ENCODE assay signal across 15 cellular contexts in genomic region chr5:151168602-151169344, GRCh38.
"Had no signal": no experiment of that assay in that cellular context is flagged by ENCODE, and none has a peak within 500 bp of the region (broad histone marks: within the 10 kb centered on the region; RNA-seq: fewer than 3 reads in every experiment).

No MANE protein-coding gene starts in this region.

- H3K9me3 ChIP-seq: ascending aorta, heart right ventricle, transverse colon had no signal

- H3K36me3 Mint-ChIP-seq: neural progenitor cell had no signal

- H3K27ac Mint-ChIP-seq: activated CD4-positive, alpha-beta T cell treated with anti-CD3 and anti-CD28 coated beads, Interleukin-2, amount 10 ng/mL, durations not matched to agents 24 days and 14 days; activated CD8-positive, alpha-beta T cell treated with anti-CD3 and anti-CD28 coated beads, Interleukin-2, amount 10 ng/mL, durations not matched to agents 7 days and 5 days; endodermal cell; neural progenitor cell; T-helper 2 cell treated with Interferon-gamma antibody and Interleukin-4, amounts not matched to agents 5 μg/mL and 100 μg/mL, for 36 hours had no signal

- H3K4me1 ChIP-seq: neural progenitor cell had no signal

- H2AFZ ChIP-seq: neural progenitor cell had no signal

- H3K27me3 ChIP-seq: ascending aorta, dorsolateral prefrontal cortex, heart right ventricle, neural progenitor cell, transverse colon had no signal

- DNase-seq: activated CD4-positive, alpha-beta T cell treated with anti-CD3 and anti-CD28 coated beads, Interleukin-2, amount 10 ng/mL, durations not matched to agents 24 days and 14 days; activated CD4-positive, CD25-positive, alpha-beta regulatory T cell; activated CD8-positive, alpha-beta T cell treated with anti-CD3 and anti-CD28 coated beads, Interleukin-2, amount 10 ng/mL, durations not matched to agents 7 days and 5 days; activated naive CD4-positive, alpha-beta T cell treated with Interleukin-2 at 50 U/mL for 16 hours; dorsolateral prefrontal cortex; heart right ventricle; stimulated activated CD4-positive, alpha-beta T cell treated with anti-CD3 and anti-CD28 coated beads, Interleukin-2, amount 100 ng/mL, for 24 hours; stimulated activated naive CD4-positive, alpha-beta T cell; substantia nigra; transverse colon had no signal

- H3K4me3 ChIP-seq: ascending aorta, dorsolateral prefrontal cortex, heart right ventricle, neural progenitor cell, transverse colon had no signal

- H3K4me3 Mint-ChIP-seq: activated CD4-positive, alpha-beta T cell treated with anti-CD3 and anti-CD28 coated beads, Interleukin-2, amount 10 ng/mL, durations not matched to agents 24 days and 14 days; activated CD8-positive, alpha-beta T cell treated with anti-CD3 and anti-CD28 coated beads, Interleukin-2, amount 10 ng/mL, durations not matched to agents 7 days and 5 days; endodermal cell; neural progenitor cell; T-helper 2 cell treated with Interferon-gamma antibody and Interleukin-4, amounts not matched to agents 5 μg/mL and 100 μg/mL, for 36 hours had no signal

- H3K27me3 Mint-ChIP-seq: activated CD4-positive, alpha-beta T cell treated with anti-CD3 and anti-CD28 coated beads, Interleukin-2, amount 10 ng/mL, durations not matched to agents 24 days and 14 days had no signal

- H3K4me2 ChIP-seq: neural progenitor cell had no signal

- H3K27ac ChIP-seq: ascending aorta, dorsolateral prefrontal cortex, heart right ventricle, neural progenitor cell, transverse colon had no signal

- ATAC-seq: activated CD8-positive, alpha-beta T cell treated with anti-CD3 and anti-CD28 coated beads, Interleukin-2, amount 10 ng/mL, durations not matched to agents 7 days and 5 days; heart right ventricle; sciatic nerve had no signal

- H3K9me3 Mint-ChIP-seq: activated CD4-positive, alpha-beta T cell treated with anti-CD3 and anti-CD28 coated beads, Interleukin-2, amount 10 ng/mL, durations not matched to agents 24 days and 14 days; neural progenitor cell; T-helper 2 cell treated with Interferon-gamma antibody and Interleukin-4, amounts not matched to agents 5 μg/mL and 100 μg/mL, for 36 hours had no signal

- H3K36me3 ChIP-seq: ascending aorta, heart right ventricle, neural progenitor cell, transverse colon had no signal
